In genomic region chr3:48082580-48083187, GRCh38 we compare ENCODE assay signal across 1 cellular context.
TF ChIP-seq lines count a peak whose summit lies in the region.

No MANE protein-coding gene starts in this region.

TF ChIP-seq in GM12878, 131 proteins besides CTCF, POLR2A, EP300 and RAD21 (continued from another document):
- TF ChIP-seq, protein P1, sequence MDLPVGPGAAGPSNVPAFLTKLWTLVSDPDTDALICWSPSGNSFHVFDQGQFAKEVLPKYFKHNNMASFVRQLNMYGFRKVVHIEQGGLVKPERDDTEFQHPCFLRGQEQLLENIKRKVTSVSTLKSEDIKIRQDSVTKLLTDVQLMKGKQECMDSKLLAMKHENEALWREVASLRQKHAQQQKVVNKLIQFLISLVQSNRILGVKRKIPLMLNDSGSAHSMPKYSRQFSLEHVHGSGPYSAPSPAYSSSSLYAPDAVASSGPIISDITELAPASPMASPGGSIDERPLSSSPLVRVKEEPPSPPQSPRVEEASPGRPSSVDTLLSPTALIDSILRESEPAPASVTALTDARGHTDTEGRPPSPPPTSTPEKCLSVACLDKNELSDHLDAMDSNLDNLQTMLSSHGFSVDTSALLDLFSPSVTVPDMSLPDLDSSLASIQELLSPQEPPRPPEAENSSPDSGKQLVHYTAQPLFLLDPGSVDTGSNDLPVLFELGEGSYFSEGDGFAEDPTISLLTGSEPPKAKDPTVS (IDR thresholded peaks at IDR 0.05; ENCODE audit: low read depth, low read length): no peak
- TF ChIP-seq, protein P2, sequence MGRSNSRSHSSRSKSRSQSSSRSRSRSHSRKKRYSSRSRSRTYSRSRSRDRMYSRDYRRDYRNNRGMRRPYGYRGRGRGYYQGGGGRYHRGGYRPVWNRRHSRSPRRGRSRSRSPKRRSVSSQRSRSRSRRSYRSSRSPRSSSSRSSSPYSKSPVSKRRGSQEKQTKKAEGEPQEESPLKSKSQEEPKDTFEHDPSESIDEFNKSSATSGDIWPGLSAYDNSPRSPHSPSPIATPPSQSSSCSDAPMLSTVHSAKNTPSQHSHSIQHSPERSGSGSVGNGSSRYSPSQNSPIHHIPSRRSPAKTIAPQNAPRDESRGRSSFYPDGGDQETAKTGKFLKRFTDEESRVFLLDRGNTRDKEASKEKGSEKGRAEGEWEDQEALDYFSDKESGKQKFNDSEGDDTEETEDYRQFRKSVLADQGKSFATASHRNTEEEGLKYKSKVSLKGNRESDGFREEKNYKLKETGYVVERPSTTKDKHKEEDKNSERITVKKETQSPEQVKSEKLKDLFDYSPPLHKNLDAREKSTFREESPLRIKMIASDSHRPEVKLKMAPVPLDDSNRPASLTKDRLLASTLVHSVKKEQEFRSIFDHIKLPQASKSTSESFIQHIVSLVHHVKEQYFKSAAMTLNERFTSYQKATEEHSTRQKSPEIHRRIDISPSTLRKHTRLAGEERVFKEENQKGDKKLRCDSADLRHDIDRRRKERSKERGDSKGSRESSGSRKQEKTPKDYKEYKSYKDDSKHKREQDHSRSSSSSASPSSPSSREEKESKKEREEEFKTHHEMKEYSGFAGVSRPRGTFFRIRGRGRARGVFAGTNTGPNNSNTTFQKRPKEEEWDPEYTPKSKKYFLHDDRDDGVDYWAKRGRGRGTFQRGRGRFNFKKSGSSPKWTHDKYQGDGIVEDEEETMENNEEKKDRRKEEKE (IDR thresholded peaks at IDR 0.05): no peak
- TF ChIP-seq ZNF384 (IDR thresholded peaks at IDR 0.05; ENCODE audit: borderline replicate concordance, low read depth, low read length) (no peak), YY1 (IDR thresholded peaks at IDR 0.05; ENCODE audit: low read depth, low read length) (no peak)
